Comparison of ENCODE assay signal across 24 cellular contexts in genomic region chr9:68925175-68925574, GRCh38.
"Had no signal": no experiment of that assay in that cellular context is flagged by ENCODE, and none has a peak within 500 bp of the region (broad histone marks: within the 10 kb centered on the region; RNA-seq: fewer than 3 reads in every experiment).

No MANE protein-coding gene starts in this region.

- ATAC-seq: activated CD8-positive, alpha-beta memory T cell treated with anti-CD3 and anti-CD28 coated beads, Interleukin-2, amount 10 ng/mL, durations not matched to agents 7 days and 5 days; activated naive CD8-positive, alpha-beta T cell treated with anti-CD3 and anti-CD28 coated beads, Interleukin-2, amount 50 U/mL, for 24 hours had no signal

- DNase-seq: activated CD4-positive, alpha-beta memory T cell treated with anti-CD3 and anti-CD28 coated beads, Interleukin-2, amount 10 ng/mL, durations not matched to agents 7 days and 5 days; activated CD4-positive, alpha-beta T cell treated with anti-CD3 and anti-CD28 coated beads for 1 hour; activated CD4-positive, alpha-beta T cell treated with anti-CD3 and anti-CD28 coated beads for 48 hours; activated CD4-positive, CD25-positive, alpha-beta regulatory T cell; activated CD8-positive, alpha-beta memory T cell treated with anti-CD3 and anti-CD28 coated beads for 24 hours; activated CD8-positive, alpha-beta memory T cell treated with anti-CD3 and anti-CD28 coated beads, Interleukin-2, amount 10 ng/mL, durations not matched to agents 7 days and 5 days; activated CD8-positive, alpha-beta memory T cell treated with anti-CD3 and anti-CD28 coated beads, Interleukin-2, amount 50 U/mL, for 48 hours; activated effector memory CD4-positive, alpha-beta T cell treated with Interleukin-2 at 50 U/mL for 16 hours; activated naive CD4-positive, alpha-beta T cell treated with anti-CD3 and anti-CD28 coated beads, Interleukin-2, amount 10 ng/mL, durations not matched to agents 7 days and 5 days; activated naive CD8-positive, alpha-beta T cell treated with anti-CD3 and anti-CD28 coated beads, Interleukin-2, amount 50 U/mL, for 24 hours; activated T-cell treated with anti-CD3 and anti-CD28 coated beads, Interleukin-2, amount 50 U/mL, for 48 hours; anterior cingulate cortex; brain microvascular endothelial cell; central memory CD4-positive, alpha-beta T cell; NCI-H1105; NCI-H1436; NCI-H1694 treated with DMSO at 0.1 percent for 48 hours; NCI-H2029; NCI-H510A; NCI-H748 treated with DMSO at 0.1 percent for 48 hours; NK-92 treated with Interleukin-12 subunit alpha and Interleukin-12 subunit beta, amount 100 ng/mL, for 24 hours; Right ventricle myocardium superior; T1000; WERI-Rb-1 had no signal
